In the genomic region with DNA sequence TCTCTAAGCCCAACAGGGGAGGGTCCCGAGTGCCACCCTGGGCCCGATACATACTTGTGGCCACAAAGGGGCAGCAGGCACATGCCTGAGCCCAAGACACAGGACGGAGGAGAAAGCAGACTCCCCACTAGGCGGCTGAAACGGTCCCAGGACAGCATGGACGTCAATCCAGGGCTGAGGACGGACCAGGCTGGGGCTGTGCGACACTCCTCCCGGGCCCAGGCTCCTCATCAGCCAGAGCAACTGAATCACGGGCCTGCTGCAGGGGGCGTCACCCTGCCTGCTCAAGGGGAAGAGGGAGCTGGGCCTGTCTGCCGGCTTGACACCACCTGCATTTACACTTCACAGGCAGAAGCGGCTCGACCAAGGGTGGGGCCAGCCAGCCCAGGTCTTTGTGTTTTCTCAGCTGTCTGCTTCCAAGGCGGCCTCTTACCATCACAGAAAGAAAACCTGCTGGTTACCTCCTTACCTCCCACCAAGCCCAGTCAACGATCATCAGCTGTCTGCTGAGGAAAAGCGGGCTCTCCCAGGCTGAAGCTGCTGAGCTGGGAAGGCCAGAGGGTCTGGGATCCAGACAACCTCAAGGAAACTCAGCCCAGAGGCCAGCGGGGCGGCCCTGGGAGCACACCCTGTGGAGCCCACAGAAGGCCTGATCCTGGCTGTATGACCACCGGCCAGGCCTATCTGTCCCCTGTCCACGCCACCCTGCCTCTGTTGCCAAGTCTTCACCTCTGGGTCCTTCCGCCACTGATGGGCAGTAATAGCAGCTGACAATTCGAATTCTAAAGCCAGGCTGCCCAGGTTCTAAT, we compare ENCODE assay signal across 10 cellular contexts. TPM values are rescaled to one million over a fixed set of nuclear protein-coding genes. Genes with fewer than 3 reads are reported as not detected.
DNase-seq lines count a peak whose midpoint lies in the region; ATAC-seq and TF ChIP-seq lines count a peak whose summit lies in the region.
"Had no signal": no experiment of that assay in that cellular context is flagged by ENCODE, and none has a peak within 500 bp of the region (broad histone marks: within the 10 kb centered on the region; RNA-seq: fewer than 3 reads in every experiment).

No MANE protein-coding gene starts in this region.

- WGBS in mesendoderm (ENCODE audit: extremely low coverage, insufficient coverage, low lambda C conversion rate) = no CpG with 5 or more reads among the region's 23 CpGs

- no peak overlapping the region for H3K4me2 ChIP-seq in mesendoderm (ENCODE audit: low read length)

- H3K56ac ChIP-seq in mesendoderm (ENCODE audit: low read length) = peak overlapping the region; percentile 87

- H4K8ac ChIP-seq in mesendoderm (ENCODE audit: low read depth, low read length) = no peak overlapping the region

- DNase-seq in LHCN-M2 (ENCODE audit: low read depth) (peak; percentile 16), astrocyte of the spinal cord (ENCODE audit: low read depth, low spot score) (peak; percentile 27), mesendoderm (peak; percentile 99), HuH-7.5 (ENCODE audit: low spot score) (no peak)
- DNase-seq: activated T-cell treated with anti-CD3 and anti-CD28 coated beads, Interleukin-2, amount 50 U/mL, for 72 hours; EL had no signal

- in situ Hi-C loops in astrocyte of the spinal cord (cut with HindIII; ENCODE audit: low sequenced_read_pairs) = no loop called here

- H2BK5ac ChIP-seq in mesendoderm (ENCODE audit: low read length) = peak overlapping the region; percentile 61

- no peaks in the 10 kb centered on the region for H3K27me3 ChIP-seq in mesendoderm (ENCODE audit: insufficient read depth, low read length, poor library complexity)

- H3K36me3 ChIP-seq in mesendoderm (ENCODE audit: control insufficient read depth, insufficient read depth, low read length) = peaks cover 2% of the 10 kb centered on the region

- H3K79me1 ChIP-seq in mesendoderm (ENCODE audit: low read length) = no peaks in the 10 kb centered on the region

- no peaks in the 10 kb centered on the region for H3K79me2 ChIP-seq in mesendoderm (ENCODE audit: control insufficient read depth, insufficient read depth, low read length)

- peak overlapping the region; percentile 78 for H3K18ac ChIP-seq in mesendoderm (ENCODE audit: low read length)

- H3K27ac ChIP-seq in C4-2B (no peak overlapping the region), mesendoderm (ENCODE audit: low read depth, low read length) (peak overlapping the region; percentile 77)

- H2BK15ac ChIP-seq in mesendoderm (replicated peaks; ENCODE audit: low read depth) = no peak overlapping the region

- H2BK120ac ChIP-seq in mesendoderm (ENCODE audit: low read depth, low read length) = no peak overlapping the region

- ATAC-seq in HG02840 (IDR thresholded peaks at IDR 0.05; ENCODE audit: low FRiP score, unreplicated experiment) = no peak
- no peak for ATAC-seq in HG02870 (IDR thresholded peaks at IDR 0.05; ENCODE audit: unreplicated experiment)
- no peak for ATAC-seq in HG03457 (IDR thresholded peaks at IDR 0.05; ENCODE audit: unreplicated experiment)
- ATAC-seq: activated T-cell treated with anti-CD3 and anti-CD28 coated beads, Interleukin-2, amount 50 U/mL, for 72 hours had no signal

- H3K4me3 ChIP-seq in astrocyte of the spinal cord (ENCODE audit: low read depth, low read length) (no peak overlapping the region), mesendoderm (ENCODE audit: low read length) (no peak overlapping the region)

- H3K4me1 ChIP-seq in mesendoderm (ENCODE audit: control insufficient read depth, low read depth, low read length) = peaks cover 12% of the 10 kb centered on the region

- H4K5ac ChIP-seq in mesendoderm (ENCODE audit: low read length) = no peak overlapping the region

- peak overlapping the region; percentile 75 for H3K23ac ChIP-seq in mesendoderm (ENCODE audit: low read length)

- peak overlapping the region; percentile 60 for H3K9ac ChIP-seq in mesendoderm (ENCODE audit: low read length)

- H3K4ac ChIP-seq in mesendoderm (ENCODE audit: low read depth, low read length) = peak overlapping the region; percentile 11

- peak; percentile 70 for TF ChIP-seq CTCF in C4-2B (conservative IDR thresholded peaks at IDR 0.05)
- peak; percentile 45 for TF ChIP-seq CTCF in astrocyte of the spinal cord (IDR thresholded peaks at IDR 0.05; ENCODE audit: low read depth, low read length)

- H2AK5ac ChIP-seq in mesendoderm (ENCODE audit: low read length) = no peak overlapping the region

RNA-seq across cellular contexts. Expression of a gene that starts 26.4 kb away (rescaled TPM):
- total RNA-seq in LHCN-M2 (2014; rRNA removed) = 76.8 and 77.4 TPM in 2 replicates
- 61.9 TPM for polyA plus RNA-seq in LHCN-M2 (2012)
- 13.8 TPM for polyA plus RNA-seq in mesendoderm (2013, experiment 1 of 2)
- polyA plus RNA-seq in mesendoderm (2013, experiment 2 of 2) = 14.1 TPM

RNA-seq across cellular contexts. Expression of a gene that starts 40.3 kb away (rescaled TPM):
- total RNA-seq in LHCN-M2 (2014; rRNA removed) = 23.4 and 23.7 TPM in 2 replicates
- 15.8 TPM for polyA plus RNA-seq in LHCN-M2 (2012)
- polyA plus RNA-seq in mesendoderm (2013, experiment 1 of 2) = 30.2 TPM
- polyA plus RNA-seq in mesendoderm (2013, experiment 2 of 2) = 30.1 TPM
